In genomic region chr19:50331187-50332013, GRCh38 we compare ENCODE assay signal across 9 cellular contexts. TPM values are rescaled to one million over a fixed set of nuclear protein-coding genes. Genes with fewer than 3 reads are reported as not detected.
DNase-seq lines count a peak whose midpoint lies in the region; ATAC-seq and TF ChIP-seq lines count a peak whose summit lies in the region.
"Had no signal": no experiment of that assay in that cellular context is flagged by ENCODE, and none has a peak within 500 bp of the region (broad histone marks: within the 10 kb centered on the region; RNA-seq: fewer than 3 reads in every experiment).

No MANE protein-coding gene starts in this region.

- H3K4me3 Mint-ChIP-seq in glutamatergic neuron (ENCODE audit: unreplicated experiment), result peak overlapping the region; percentile 94
- H3K4me3 Mint-ChIP-seq in HFFc6, result no peak overlapping the region; the same call in none of the 2 replicates

- H3K4me1 Mint-ChIP-seq in glutamatergic neuron (ENCODE audit: low read depth, unreplicated experiment) (peaks cover 16% of the 10 kb centered on the region), HFFc6 (ENCODE audit: low read depth) (peaks cover 12% of the 10 kb centered on the region; the same call in 1 of the 2 replicates)

- H3K27ac Mint-ChIP-seq in glutamatergic neuron (ENCODE audit: unreplicated experiment), result peak overlapping the region; percentile 64
- no peak overlapping the region for H3K27ac Mint-ChIP-seq in HFFc6

- 33% methylated on average over 10 of the region's 10 CpGs for WGBS in SK-N-SH (ENCODE audit: low lambda C conversion rate)
- 21% methylated on average over 6 of the region's 10 CpGs for WGBS in smooth muscle cell (ENCODE audit: low lambda C conversion rate)

- DNase-seq in SK-N-SH (no peak), OCI-M1 (lab: John Stamatoyannopoulos, UW) (peak; percentile 17), glutamatergic neuron (no peak), smooth muscle cell (lab: John Stamatoyannopoulos, UW; ENCODE audit: unreplicated experiment) (no peak), dedifferentiated amniotic fluid mesenchymal stem cell (ENCODE audit: extremely low spot score) (no peak), HFFc6 (no peak)

- H3K4me3 ChIP-seq in SK-N-SH (ENCODE audit: low read depth in 2 of 2, low read length in 1 of 2) (peak overlapping the region; percentile 49 to 67), smooth muscle cell (peak overlapping the region; percentile 51)

- TF ChIP-seq RAD21 in SK-N-SH (IDR thresholded peaks at IDR 0.05; ENCODE audit: low read length), result no peak

- TF ChIP-seq CTCF in SK-N-SH (IDR thresholded peaks at IDR 0.05), result no peak
- TF ChIP-seq CTCF in glutamatergic neuron (IDR thresholded peaks at IDR 0.05; ENCODE audit: partially characterized antibody, unreplicated experiment), result no peak
- TF ChIP-seq CTCF in smooth muscle cell (IDR thresholded peaks at IDR 0.05; ENCODE audit: borderline replicate concordance, insufficient read depth, poor library complexity, severe bottlenecking), result no peak
- no peak for TF ChIP-seq CTCF in HFFc6 (IDR thresholded peaks at IDR 0.05)

- TF ChIP-seq EP300 in SK-N-SH (IDR thresholded peaks at IDR 0.05; ENCODE audit: borderline replicate concordance in 1 of 2, low read depth in 1 of 2, low read length in 1 of 2), result no peak

- H3K79me2 ChIP-seq in SK-N-SH (ENCODE audit: insufficient read depth) (no peaks in the 10 kb centered on the region), smooth muscle cell (ENCODE audit: low read depth) (no peaks in the 10 kb centered on the region)

- H3K36me3 ChIP-seq in SK-N-SH (replicated peaks in 1 of 2; ENCODE audit: control insufficient read depth in 1 of 2, insufficient read depth in 2 of 2, low read length in 1 of 2) (no peaks in the 10 kb centered on the region), smooth muscle cell (ENCODE audit: low read depth) (no peaks in the 10 kb centered on the region)

- H3F3A ChIP-seq in SK-N-SH (replicated peaks; ENCODE audit: insufficient read depth), result peaks cover 9% of the 10 kb centered on the region
- H3F3A ChIP-seq in smooth muscle cell (ENCODE audit: low read depth), result peaks cover 14% of the 10 kb centered on the region

- H3K9ac ChIP-seq in SK-N-SH (no peak overlapping the region), smooth muscle cell (ENCODE audit: low read depth) (no peak overlapping the region)

- no peaks in the 10 kb centered on the region for H3K9me3 ChIP-seq in SK-N-SH
- H3K9me3 ChIP-seq in smooth muscle cell (replicated peaks; ENCODE audit: low read depth), result no peaks in the 10 kb centered on the region

- peaks cover 32% of the 10 kb centered on the region for H3K27me3 Mint-ChIP-seq in glutamatergic neuron (ENCODE audit: unreplicated experiment)
- peaks cover 48% of the 10 kb centered on the region for H3K27me3 Mint-ChIP-seq in HFFc6 (ENCODE audit: insufficient read depth)

- peaks cover 7 to 40% of the 10 kb centered on the region in 2 experiments; a peak in 2 of 4 replicates for H3K4me1 ChIP-seq in SK-N-SH (ENCODE audit: control insufficient read depth in 1 of 2, insufficient read depth in 2 of 2, low read depth in 1 of 2, low read length in 1 of 2)
- H3K4me1 ChIP-seq in smooth muscle cell (ENCODE audit: low read depth), result peaks cover 16% of the 10 kb centered on the region

- H3K9me2 ChIP-seq in SK-N-SH, result no peaks in the 10 kb centered on the region

- H3K36me3 Mint-ChIP-seq in glutamatergic neuron (ENCODE audit: unreplicated experiment), result peaks cover 10% of the 10 kb centered on the region
- H3K36me3 Mint-ChIP-seq in HFFc6 (ENCODE audit: low read depth), result peaks cover 8% of the 10 kb centered on the region

- peaks cover 27% of the 10 kb centered on the region for H3K9me3 Mint-ChIP-seq in glutamatergic neuron (ENCODE audit: unreplicated experiment)
- peaks cover 25% of the 10 kb centered on the region for H3K9me3 Mint-ChIP-seq in HFFc6

- H4K20me1 ChIP-seq in SK-N-SH (ENCODE audit: insufficient read depth) (no peaks in the 10 kb centered on the region), smooth muscle cell (ENCODE audit: low read depth) (peaks cover 16% of the 10 kb centered on the region)

- peaks cover 15% of the 10 kb centered on the region; the same call in 1 of the 2 replicates for H3K27me3 ChIP-seq in SK-N-SH (ENCODE audit: insufficient read depth)
- H3K27me3 ChIP-seq in smooth muscle cell (ENCODE audit: low read depth), result peaks cover 16% of the 10 kb centered on the region

- no peak overlapping the region for H2AFZ ChIP-seq in SK-N-SH (ENCODE audit: low read depth)
- H2AFZ ChIP-seq in smooth muscle cell (ENCODE audit: low read depth), result no peak overlapping the region

- POLR2A ChIA-PET in SK-N-SH (lab: Yijun Ruan, JAX), result no interaction called here

- H3K4me2 ChIP-seq in SK-N-SH (peak overlapping the region; percentile 78), smooth muscle cell (peak overlapping the region; percentile 90)

- H3K27ac ChIP-seq in SK-N-SH (ENCODE audit: low read depth in 2 of 2, low read length in 1 of 2) (peak overlapping the region in 1 of 2 experiments; percentile 31; a peak in 2 of 4 replicates), smooth muscle cell (ENCODE audit: low read depth) (no peak overlapping the region)

- ATAC-seq in SK-N-SH treated with all-trans-retinoic acid at 6 μM for 48 hours (no peak), GM21360 (IDR thresholded peaks at IDR 0.05; ENCODE audit: unreplicated experiment) (no peak)

- CTCF ChIA-PET in SK-N-SH (lab: Yijun Ruan, JAX), result no interaction called here

TF ChIP-seq in SK-N-SH, 30 proteins besides CTCF, POLR2A, EP300 and RAD21:
- TF ChIP-seq SIN3A (IDR thresholded peaks at IDR 0.05; ENCODE audit: borderline replicate concordance, low read depth, low read length) (no peak), EZH2phosphoT487 (IDR thresholded peaks at IDR 0.05; ENCODE audit: borderline replicate concordance, low read depth) (no peak), FOSL2 (IDR thresholded peaks at IDR 0.05; ENCODE audit: borderline replicate concordance, low read depth) (no peak), RCOR1 (IDR thresholded peaks at IDR 0.05; ENCODE audit: low read length) (no peak), FOXJ3 (CRISPR knock-in tag; IDR thresholded peaks at IDR 0.05) (no peak), NRF1 (IDR thresholded peaks at IDR 0.05; ENCODE audit: low read depth, low read length) (no peak), CHD2 (IDR thresholded peaks at IDR 0.05; ENCODE audit: low read length, partially characterized antibody) (no peak), MAX (IDR thresholded peaks at IDR 0.05; ENCODE audit: low read depth) (no peak), POLR2AphosphoS5 (IDR thresholded peaks at IDR 0.05; ENCODE audit: low read depth, low read length) (no peak)

TF ChIP-seq in SK-N-SH treated with all-trans-retinoic acid at 6 μM for 48 hours, 23 proteins besides CTCF, POLR2A, EP300 and RAD21:
- TF ChIP-seq ZNF565 (CRISPR knock-in tag; conservative IDR thresholded peaks at IDR 0.05; ENCODE audit: low read depth) (no peak), ZFP30 (CRISPR knock-in tag; IDR thresholded peaks at IDR 0.05) (no peak), TCF4 (CRISPR knock-in tag; IDR thresholded peaks at IDR 0.05; ENCODE audit: borderline replicate concordance) (no peak), CSRNP3 (CRISPR knock-in tag; IDR thresholded peaks at IDR 0.05) (no peak)

RNA-seq across cellular contexts. Expression of gene KCNC3, which starts 2.2 kb away (rescaled TPM):
- polyA plus RNA-seq in SK-N-SH (2012; rRNA removed), result 0.26 and 0.30 TPM in 2 replicates
- polyA plus RNA-seq in SK-N-SH (2012; cell fraction: cytosol; rRNA removed), result 0.14 and 0.37 TPM in 2 replicates
- polyA plus RNA-seq in SK-N-SH (2012; cell fraction: nucleus; rRNA removed), result 2.4 and 2.7 TPM in 2 replicates
- 10.6 TPM for total RNA-seq in glutamatergic neuron (ENCODE audit: unreplicated experiment)
- total RNA-seq in smooth muscle cell, result 0.54 and 1.4 TPM in 2 replicates
- polyA plus RNA-seq in smooth muscle cell, result 0.46 and 1.3 TPM in 2 replicates
- total RNA-seq in HFFc6 (2021; fragmentation: NEBNext Ultra II Directional; extraction: Animal tissue kit (Norgen Biotek cat#: 25700)), result not detected

RNA-seq across cellular contexts. Expression of gene NAPSA, which starts 34.0 kb away (rescaled TPM):
- 0.43 and 0.76 TPM in 2 replicates for polyA plus RNA-seq in SK-N-SH (2012; rRNA removed)
- 0.05 and 0.20 TPM in 2 replicates for polyA plus RNA-seq in SK-N-SH (2012; cell fraction: cytosol; rRNA removed)
- polyA plus RNA-seq in SK-N-SH (2012; cell fraction: nucleus; rRNA removed), result 3.4 and 4.7 TPM in 2 replicates
- total RNA-seq in glutamatergic neuron (ENCODE audit: unreplicated experiment), result 0.88 TPM
- total RNA-seq in smooth muscle cell, result 0.27 and 0.72 TPM in 2 replicates
- polyA plus RNA-seq in smooth muscle cell, result 0.65 and 2.1 TPM in 2 replicates
- total RNA-seq in HFFc6 (2021; fragmentation: NEBNext Ultra II Directional; extraction: Animal tissue kit (Norgen Biotek cat#: 25700)), result under 1 TPM in 4 of 6 experiments, not detected in 2; 0.12 to 0.66 (median 0.41) TPM
- total RNA-seq: RPMI7951 had no signal

RNA-seq across cellular contexts. Expression of gene NR1H2, which starts 44.9 kb away (rescaled TPM):
- polyA plus RNA-seq in SK-N-SH (2012; rRNA removed), result 72.8 and 108 TPM in 2 replicates
- 66.3 and 75.1 TPM in 2 replicates for polyA plus RNA-seq in SK-N-SH (2012; cell fraction: cytosol; rRNA removed)
- polyA plus RNA-seq in SK-N-SH (2012; cell fraction: nucleus; rRNA removed), result 141 and 150 TPM in 2 replicates
- total RNA-seq in glutamatergic neuron (ENCODE audit: unreplicated experiment), result 28.3 TPM
- 39.5 and 48.3 TPM in 2 replicates for total RNA-seq in smooth muscle cell
- 69.7 and 85.7 TPM in 2 replicates for polyA plus RNA-seq in smooth muscle cell
- total RNA-seq in HFFc6 (2021; fragmentation: NEBNext Ultra II Directional; extraction: Animal tissue kit (Norgen Biotek cat#: 25700)), result 10 to 100 TPM; 66.6 to 76.0 (median 70.1) TPM

RNA-seq across cellular contexts. Expression of gene POLD1, which starts 52.7 kb away (rescaled TPM):
- polyA plus RNA-seq in SK-N-SH (2012; rRNA removed) (28.6 and 33.6 TPM in 2 replicates), smooth muscle cell (37.6 and 41.6 TPM in 2 replicates)
- polyA plus RNA-seq in SK-N-SH (2012; cell fraction: cytosol; rRNA removed), result 8.1 and 14.9 TPM in 2 replicates
- polyA plus RNA-seq in SK-N-SH (2012; cell fraction: nucleus; rRNA removed), result 109 and 151 TPM in 2 replicates
- total RNA-seq in glutamatergic neuron (ENCODE audit: unreplicated experiment) (38.9 TPM), smooth muscle cell (14.9 and 16.0 TPM in 2 replicates)
- total RNA-seq in HFFc6 (2021; fragmentation: NEBNext Ultra II Directional; extraction: Animal tissue kit (Norgen Biotek cat#: 25700)), result 10 to 100 TPM; 21.7 to 37.8 (median 33.7) TPM
